ENCODE assay signal across 8 cellular contexts in the genomic region with DNA sequence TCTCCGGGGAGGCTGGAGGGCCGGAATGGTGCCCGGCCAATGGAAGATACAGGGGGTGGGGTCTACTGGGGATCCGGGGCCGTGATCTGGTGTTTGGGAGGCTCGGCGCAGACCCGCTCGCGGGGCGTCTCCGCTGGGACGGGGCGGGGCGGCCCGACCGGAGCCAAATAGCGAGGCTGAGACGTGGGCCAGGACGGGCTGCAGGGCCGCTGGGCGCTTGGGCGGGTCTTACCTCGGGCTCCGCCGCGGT. TPM values are rescaled to one million over a fixed set of nuclear protein-coding genes. Genes with fewer than 3 reads are reported as not detected.
DNase-seq lines count a peak whose midpoint lies in the region; ATAC-seq and TF ChIP-seq lines count a peak whose summit lies in the region.

No MANE protein-coding gene starts in this region.

- H3K36me3 ChIP-seq in ascending aorta (no peaks in the 10 kb centered on the region), iPS DF 6.9 (ENCODE audit: control insufficient read depth, insufficient read depth, low read length) (no peaks in the 10 kb centered on the region), smooth muscle cell (ENCODE audit: low read depth) (no peaks in the 10 kb centered on the region)

- H3K27ac ChIP-seq in ascending aorta (peak overlapping the region; percentile 90 to 97), iPS DF 6.9 (ENCODE audit: low read length) (no peak overlapping the region), smooth muscle cell (ENCODE audit: low read depth) (peak overlapping the region; percentile 98)

- H3K27ac Mint-ChIP-seq in CD14-positive monocyte: peak overlapping the region; percentile 69 to 98 (median 86)
- H3K27ac Mint-ChIP-seq in T-helper 2 cell treated with Interferon-gamma antibody and Interleukin-4, amounts not matched to agents 5 μg/mL and 100 μg/mL, for 36 hours: peak overlapping the region; percentile 90

- peak; percentile 56 for ATAC-seq in GM21360 (IDR thresholded peaks at IDR 0.05; ENCODE audit: unreplicated experiment)

- H3K9me3 Mint-ChIP-seq in CD14-positive monocyte: peaks cover 0 to 2% (median 0%) of the 10 kb centered on the region in 7 donors
- no peaks in the 10 kb centered on the region for H3K9me3 Mint-ChIP-seq in T-helper 2 cell treated with Interferon-gamma antibody and Interleukin-4, amounts not matched to agents 5 μg/mL and 100 μg/mL, for 36 hours

- intact Hi-C loops in CD14-positive monocyte (cut with micrococcal nuclease): loop anchor here in 1 of 2 donors (10.0 kb wide), 2 partner anchors 77 to 1517 kb away; a partner anchor contains a TSS
- intact Hi-C loops in ascending aorta (cut with DNase I): loop anchor here (5.0 kb wide), 1 partner anchor 355 kb away; a partner anchor contains a TSS

- TF ChIP-seq CTCF in CD14-positive monocyte (IDR thresholded peaks at IDR 0.05) (no peak), ascending aorta (IDR thresholded peaks at IDR 0.05) (no peak), smooth muscle cell (IDR thresholded peaks at IDR 0.05; ENCODE audit: borderline replicate concordance, insufficient read depth, poor library complexity, severe bottlenecking) (no peak)

- peak overlapping the region; percentile 88 for H3K4me2 ChIP-seq in smooth muscle cell

- H3K9me3 ChIP-seq in ascending aorta: no peaks in the 10 kb centered on the region
- no peaks in the 10 kb centered on the region for H3K9me3 ChIP-seq in iPS DF 6.9 (ENCODE audit: control insufficient read depth, insufficient read depth, low read length)
- no peaks in the 10 kb centered on the region for H3K9me3 ChIP-seq in smooth muscle cell (replicated peaks; ENCODE audit: low read depth)

- H4K20me1 ChIP-seq in smooth muscle cell (ENCODE audit: low read depth): peaks cover 40% of the 10 kb centered on the region

- peaks cover 6% of the 10 kb centered on the region for H3F3A ChIP-seq in smooth muscle cell (ENCODE audit: low read depth)

- no CpG with 5 or more reads among the region's 27 CpGs for WGBS in iPS DF 6.9 (ENCODE audit: insufficient coverage, insufficient read length)
- WGBS in smooth muscle cell (ENCODE audit: low lambda C conversion rate): 12% methylated on average over 3 of the region's 27 CpGs

- no peaks in the 10 kb centered on the region for H3K27me3 ChIP-seq in ascending aorta
- H3K27me3 ChIP-seq in iPS DF 6.9 (ENCODE audit: control insufficient read depth, insufficient read depth, low read length): no peaks in the 10 kb centered on the region
- H3K27me3 ChIP-seq in smooth muscle cell (ENCODE audit: low read depth): no peaks in the 10 kb centered on the region

- H3K4me1 Mint-ChIP-seq in CD14-positive monocyte: peaks cover 24% of the 10 kb centered on the region
- peaks cover 26% of the 10 kb centered on the region for H3K4me1 Mint-ChIP-seq in T-helper 2 cell treated with Interferon-gamma antibody and Interleukin-4, amounts not matched to agents 5 μg/mL and 100 μg/mL, for 36 hours (ENCODE audit: low read depth)

- H3K27me3 Mint-ChIP-seq in CD14-positive monocyte (ENCODE audit: low read depth in 3 of 3): peaks cover 3% of the 10 kb centered on the region in 3 donors
- H3K27me3 Mint-ChIP-seq in T-helper 2 cell treated with Interferon-gamma antibody and Interleukin-4, amounts not matched to agents 5 μg/mL and 100 μg/mL, for 36 hours (ENCODE audit: low read depth): peaks cover 15% of the 10 kb centered on the region

- H3K4me3 Mint-ChIP-seq in CD14-positive monocyte: peak overlapping the region; percentile 95 to 99
- H3K4me3 Mint-ChIP-seq in T-helper 2 cell treated with Interferon-gamma antibody and Interleukin-4, amounts not matched to agents 5 μg/mL and 100 μg/mL, for 36 hours: peak overlapping the region; percentile 96

- H3K4me1 ChIP-seq in ascending aorta: peaks cover 0 to 10% of the 10 kb centered on the region in 2 donors
- H3K4me1 ChIP-seq in iPS DF 6.9 (ENCODE audit: control insufficient read depth, insufficient read depth, low read length): no peaks in the 10 kb centered on the region
- peaks cover 13% of the 10 kb centered on the region for H3K4me1 ChIP-seq in smooth muscle cell (ENCODE audit: low read depth)

- H3K4me3 ChIP-seq in ascending aorta (peak overlapping the region; percentile 74 to 87), iPS DF 6.9 (ENCODE audit: low read length) (peak overlapping the region; percentile 95; the same call in 1 of the 2 replicates), smooth muscle cell (peak overlapping the region; percentile 86)

- H3K9ac ChIP-seq in smooth muscle cell (ENCODE audit: low read depth): peak overlapping the region; percentile 71

- peaks cover 44% of the 10 kb centered on the region for H3K79me2 ChIP-seq in smooth muscle cell (ENCODE audit: low read depth)

- H2AFZ ChIP-seq in smooth muscle cell (ENCODE audit: low read depth): peak overlapping the region; percentile 88

- DNase-seq in CD14-positive monocyte (ENCODE audit: low spot score): no peak
- peak; percentile 77 for DNase-seq in HK-2 (ENCODE audit: unreplicated experiment)
- DNase-seq in T-helper 2 cell treated with Interferon-gamma antibody and Interleukin-4, amounts not matched to agents 5 μg/mL and 100 μg/mL, for 36 hours (ENCODE audit: low spot score): peak; percentile 76
- DNase-seq in ascending aorta (ENCODE audit: low spot score in 2 of 2): peak; percentile 56 to 89
- DNase-seq in iPS DF 6.9 (ENCODE audit: low read depth, low spot score): peak; percentile 37
- peak; percentile 91 for DNase-seq in smooth muscle cell (lab: John Stamatoyannopoulos, UW; ENCODE audit: unreplicated experiment)
- no peak for DNase-seq in retina

- H3K36me3 Mint-ChIP-seq in CD14-positive monocyte: peaks cover 0 to 2% of the 10 kb centered on the region in 2 donors
- H3K36me3 Mint-ChIP-seq in T-helper 2 cell treated with Interferon-gamma antibody and Interleukin-4, amounts not matched to agents 5 μg/mL and 100 μg/mL, for 36 hours (ENCODE audit: low read depth): no peaks in the 10 kb centered on the region

RNA-seq across cellular contexts. Expression of a gene that starts 0.6 kb away (rescaled TPM):
- 1 to 10 TPM; 5.0 to 6.6 TPM for polyA plus RNA-seq in CD14-positive monocyte
- 128 TPM for total RNA-seq in ascending aorta
- total RNA-seq in smooth muscle cell: 36.9 and 41.9 TPM in 2 replicates
- 10.7 and 15.0 TPM in 2 replicates for polyA plus RNA-seq in smooth muscle cell

RNA-seq across cellular contexts. Expression of a gene that starts 0.8 kb away (rescaled TPM):
- 1 to 10 TPM in 1 of 2 donors, under 1 TPM in 1; 0.79 to 1.4 TPM for polyA plus RNA-seq in CD14-positive monocyte
- total RNA-seq in ascending aorta: 3.5 TPM
- 1.0 and 4.0 TPM in 2 replicates for total RNA-seq in smooth muscle cell
- polyA plus RNA-seq in smooth muscle cell: 2.3 and 2.8 TPM in 2 replicates

Comparison
In these comparisons a context has a peak if more than half of its experiments do, and no peak if none do; other contexts are left out.
1. DNase-seq: peak in HK-2 (single experiment), T-helper 2 cell treated with Interferon-gamma antibody and Interleukin-4, amounts not matched to agents 5 μg/mL and 100 μg/mL, for 36 hours (single experiment), ascending aorta (2 of 2), iPS DF 6.9 (single experiment) and smooth muscle cell (single experiment); none in CD14-positive monocyte (single experiment) and retina (single experiment).
2. Peak in every context shown above with its lines, with median percentiles within 50 percentile points of each other: H3K4me3 ChIP-seq.